Comparison of ENCODE assay signal across 1 cellular context in genomic region chr5:38707352-38708324, GRCh38.
TF ChIP-seq lines count a peak whose summit lies in the region.

No MANE protein-coding gene starts in this region.

TF ChIP-seq in H1, 55 proteins besides CTCF, POLR2A, EP300 and RAD21 (continued from another document):
- no peak for TF ChIP-seq CHD7 (IDR thresholded peaks at IDR 0.05; ENCODE audit: insufficient replicate concordance, low read length)
- no peak for TF ChIP-seq SIX5 (IDR thresholded peaks at IDR 0.05; ENCODE audit: low read depth, low read length)
- no peak for TF ChIP-seq SIRT6 (IDR thresholded peaks at IDR 0.05; ENCODE audit: low read length)
- no peak for TF ChIP-seq BACH1 (IDR thresholded peaks at IDR 0.05; ENCODE audit: low read length)
- TF ChIP-seq CBX5 (IDR thresholded peaks at IDR 0.05; ENCODE audit: low read depth, low read length), result no peak
- no peak for TF ChIP-seq RBBP5 (IDR thresholded peaks at IDR 0.05; ENCODE audit: borderline replicate concordance, low read depth, low read length)
- no peak for TF ChIP-seq NANOG (IDR thresholded peaks at IDR 0.05; ENCODE audit: insufficient read depth, low read depth, low read length, poor library complexity, severe bottlenecking)
- no peak for TF ChIP-seq TCF12 (IDR thresholded peaks at IDR 0.05; ENCODE audit: low read depth, low read length)
- TF ChIP-seq GABPA (IDR thresholded peaks at IDR 0.05; ENCODE audit: borderline replicate concordance, insufficient read depth, low read length), result no peak
- TF ChIP-seq E2F6 (IDR thresholded peaks at IDR 0.05), result no peak
- no peak for TF ChIP-seq RXRA (IDR thresholded peaks at IDR 0.05; ENCODE audit: insufficient read depth, low read depth, low read length)
- no peak for TF ChIP-seq SRF (IDR thresholded peaks at IDR 0.05; ENCODE audit: low read depth, low read length)
- TF ChIP-seq EZH2 (IDR thresholded peaks at IDR 0.05; ENCODE audit: low read depth, low read length, severe bottlenecking), result no peak
- TF ChIP-seq SUZ12 (IDR thresholded peaks at IDR 0.05; ENCODE audit: low read length), result no peak
- TF ChIP-seq TEAD4 (IDR thresholded peaks at IDR 0.05; ENCODE audit: low read depth, low read length), result no peak
TF ChIP-seq in H1: peak in this region for 0.
